ENCODE assay signal across 1 cellular context in genomic region chr4:13527192-13527982, GRCh38.
TF ChIP-seq lines count a peak whose summit lies in the region.

No MANE protein-coding gene starts in this region.

TF ChIP-seq in GM12878, 131 proteins besides CTCF, POLR2A, EP300 and RAD21:
- TF ChIP-seq SKIL (IDR thresholded peaks at IDR 0.05; ENCODE audit: low read depth, poor library complexity, severe bottlenecking): no peak
TF ChIP-seq in GM12878: peak in this region for 0.
